In genomic region chr2:186508263-186508662, GRCh38 we compare ENCODE assay signal across 27 cellular contexts. TPM values are rescaled to one million over a fixed set of nuclear protein-coding genes. Genes with fewer than 3 reads are reported as not detected.
A peak's percentile ranks its signal among the peaks of the same experiment; 100 is the strongest.
DNase-seq lines count a peak whose midpoint lies in the region; ATAC-seq, FAIRE-seq and TF ChIP-seq lines count a peak whose summit lies in the region.
"Had no signal": no experiment of that assay in that cellular context is flagged by ENCODE, and none has a peak within 500 bp of the region (broad histone marks: within the 10 kb centered on the region; RNA-seq: fewer than 3 reads in every experiment).

No MANE protein-coding gene starts in this region.

- H4K20me1 ChIP-seq in K562 (replicated peaks; ENCODE audit: control insufficient read depth, insufficient read depth, low read length), result no peaks in the 10 kb centered on the region

- H3K36me3 ChIP-seq in K562 (ENCODE audit: control insufficient read depth, insufficient read depth, low read length), result peaks cover 95% of the 10 kb centered on the region

- 98% methylated on average over 3 of the region's 3 CpGs for WGBS in K562 (ENCODE audit: insufficient coverage, low coverage, missing lambda C conversion rate)

- no peaks in the 10 kb centered on the region for H3K27me3 ChIP-seq in K562 (ENCODE audit: control insufficient read depth in 2 of 2, insufficient read depth in 2 of 2, low read length in 2 of 2)

- FAIRE-seq in K562 (lab: Jason Lieb, UNC) (no peak), RCC 7860 (lab: Jason Lieb, UNC) (no peak)
- FAIRE-seq: GM12878, H1 had no signal

- peaks cover 9% of the 10 kb centered on the region; the same call in 2 of the 3 replicates for H3K79me2 ChIP-seq in K562 (ENCODE audit: control insufficient read depth, insufficient read depth, low read length)

- CTCF ChIA-PET in activated naive CD4-positive, alpha-beta T cell treated with anti-CD3 and anti-CD28 coated beads for 36 hours (lab: Charles Lee), result interaction anchor here (0.6 to 1.4 kb wide), 3 partner anchors 133 to 240 kb away, joined by 3 read pairs; no protein-coding TSS in a partner anchor
- CTCF ChIA-PET in K562 (lab: Yijun Ruan, JAX; ENCODE audit: low intra/inter-chr PET ratio), result no interaction called here

- in situ Hi-C loops in K562 (cut with MboI), result loop anchor here (10.0 kb wide), 1 partner anchor 137 kb away; no protein-coding TSS in a partner anchor

- peaks cover 6% of the 10 kb centered on the region for H3K4me1 Mint-ChIP-seq in activated naive CD4-positive, alpha-beta T cell treated with anti-CD3 and anti-CD28 coated beads for 36 hours (ENCODE audit: low read depth)
- H3K4me1 Mint-ChIP-seq in T-helper 17 cell (peaks cover 9% of the 10 kb centered on the region), progenitor cell of endocrine pancreas (ENCODE audit: low read depth) (peaks cover 3% of the 10 kb centered on the region)

- no peaks in the 10 kb centered on the region for H3K9me1 ChIP-seq in K562 (ENCODE audit: control insufficient read depth, insufficient read depth, low read length)

- H3K4me2 ChIP-seq in K562 (ENCODE audit: insufficient read depth, low read length), result no peak overlapping the region

- peaks cover 27% of the 10 kb centered on the region for H3K36me3 Mint-ChIP-seq in activated naive CD4-positive, alpha-beta T cell treated with anti-CD3 and anti-CD28 coated beads for 36 hours (ENCODE audit: low read depth)
- H3K36me3 Mint-ChIP-seq in T-helper 17 cell (ENCODE audit: low read depth) (peaks cover 18% of the 10 kb centered on the region), progenitor cell of endocrine pancreas (ENCODE audit: insufficient read depth) (peaks cover 20% of the 10 kb centered on the region)

- intact Hi-C loops in activated naive CD4-positive, alpha-beta T cell treated with anti-CD3 and anti-CD28 coated beads for 36 hours (cut with micrococcal nuclease), result no loop called here
- intact Hi-C loops in K562 (cut with micrococcal nuclease), result loop anchor here (5.0 to 10.0 kb wide), 3 partner anchors 84 to 947 kb away; partner anchors contain the start of gene ITGAV

- H3K9ac ChIP-seq in K562 (ENCODE audit: insufficient read depth in 1 of 2, low read depth in 2 of 2, low read length in 2 of 2), result no peak overlapping the region

- no peak overlapping the region for H3K4me3 Mint-ChIP-seq in activated naive CD4-positive, alpha-beta T cell treated with anti-CD3 and anti-CD28 coated beads for 36 hours
- H3K4me3 Mint-ChIP-seq in T-helper 17 cell, result no peak overlapping the region
- H3K4me3 Mint-ChIP-seq in progenitor cell of endocrine pancreas (ENCODE audit: low read depth), result no peak overlapping the region
- H3K4me3 Mint-ChIP-seq: CD8-positive, alpha-beta T cell; IgD-negative memory B cell had no signal

- no TSS peak for BruUV-seq in K562 (replicated peaks; lab: Mats Ljungman, UMichigan)

- TF ChIP-seq POLR2A in K562 (conservative IDR thresholded peaks at IDR 0.05), result no peak

- no peak for TF ChIP-seq EP300 in K562 (IDR thresholded peaks at IDR 0.05; ENCODE audit: low read length)

- TF ChIP-seq CTCF in K562 (IDR thresholded peaks at IDR 0.05 in 2 of 3, conservative IDR thresholded peaks at IDR 0.05 in 1 of 3; ENCODE audit: insufficient read depth in 2 of 3, low read depth in 1 of 3, low read length in 3 of 3), result no peak
- no peak for TF ChIP-seq CTCF in progenitor cell of endocrine pancreas (IDR thresholded peaks at IDR 0.05; ENCODE audit: unreplicated experiment)

- no peak overlapping the region for H3K4me3 ChIP-seq in K562
- H3K4me3 ChIP-seq: GM12878, SK-N-MC had no signal

- H3K9me3 Mint-ChIP-seq in activated naive CD4-positive, alpha-beta T cell treated with anti-CD3 and anti-CD28 coated beads for 36 hours, result no peaks in the 10 kb centered on the region
- H3K9me3 Mint-ChIP-seq in progenitor cell of endocrine pancreas (ENCODE audit: low read depth), result no peaks in the 10 kb centered on the region
- H3K9me3 Mint-ChIP-seq: CD8-positive, alpha-beta T cell; IgD-negative memory B cell had no signal

- no peak overlapping the region for H3K27ac ChIP-seq in K562 (ENCODE audit: extremely low read depth, low read depth, low read length)
- H3K27ac ChIP-seq: C4-2B had no signal

- H3K9me3 ChIP-seq in T-helper 17 cell (ENCODE audit: control insufficient read depth, low read length, poor library complexity, severe bottlenecking), result no peaks in the 10 kb centered on the region
- H3K9me3 ChIP-seq in K562 (replicated peaks; ENCODE audit: control insufficient read depth, insufficient read depth, low read depth, low read length), result no peaks in the 10 kb centered on the region
- H3K9me3 ChIP-seq: Caco-2 had no signal

- H3K27ac Mint-ChIP-seq in activated naive CD4-positive, alpha-beta T cell treated with anti-CD3 and anti-CD28 coated beads for 36 hours, result peak overlapping the region; percentile 25
- H3K27ac Mint-ChIP-seq in T-helper 17 cell, result peak overlapping the region; percentile 49
- H3K27ac Mint-ChIP-seq in progenitor cell of endocrine pancreas, result peak overlapping the region; percentile 39
- H3K27ac Mint-ChIP-seq: CD8-positive, alpha-beta T cell had no signal

- no peak for ATAC-seq in T-helper 17 cell
- no peak for ATAC-seq in K562
- ATAC-seq: CD8-positive, alpha-beta T cell; GM12878; HCT116; Panc1 had no signal

- TF ChIP-seq RAD21 in K562 (CRISPR knock-in tag; conservative IDR thresholded peaks at IDR 0.05 in 1 of 2, IDR thresholded peaks at IDR 0.05 in 1 of 2), result no peak

- no peak overlapping the region for H2AFZ ChIP-seq in K562 (ENCODE audit: low read depth, low read length)

- POLR2A ChIA-PET in K562 (lab: Yijun Ruan, JAX), result interaction anchor here (0.8 to 2.1 kb wide), 4 partner anchors 12 to 186 kb away, joined by 3 to 5 read pairs (median 4); no protein-coding TSS in a partner anchor

- H3K4me1 ChIP-seq in K562 (replicated peaks in 1 of 2; ENCODE audit: control insufficient read depth in 2 of 2, insufficient read depth in 2 of 2, low read length in 2 of 2), result no peaks in the 10 kb centered on the region
- H3K4me1 ChIP-seq: Caco-2 had no signal

- no peaks in the 10 kb centered on the region for H3K27me3 Mint-ChIP-seq in activated naive CD4-positive, alpha-beta T cell treated with anti-CD3 and anti-CD28 coated beads for 36 hours (ENCODE audit: low read depth)
- H3K27me3 Mint-ChIP-seq in T-helper 17 cell, result no peaks in the 10 kb centered on the region
- no peaks in the 10 kb centered on the region for H3K27me3 Mint-ChIP-seq in progenitor cell of endocrine pancreas
- H3K27me3 Mint-ChIP-seq: IgD-negative memory B cell had no signal

- no peak for DNase-seq in activated naive CD4-positive, alpha-beta T cell treated with anti-CD3 and anti-CD28 coated beads for 36 hours
- DNase-seq in activated naive CD4-positive, alpha-beta T cell (lab: John Stamatoyannopoulos, UW), result no peak
- DNase-seq in T-helper 17 cell (no peak), K562 (ENCODE audit: extremely low read depth in 1 of 4, low spot score in 3 of 4) (no peak), progenitor cell of endocrine pancreas (ENCODE audit: low spot score, unreplicated experiment) (no peak), RCC 7860 (ENCODE audit: low spot score) (no peak)
- DNase-seq in stimulated activated CD4-positive, alpha-beta T cell treated with anti-CD3 and anti-CD28 coated beads, Interleukin-2, amount 100 ng/mL, for 24 hours, result no peak
- DNase-seq: Caco-2; CD8-positive, alpha-beta T cell; EL; GDM1; NCI-H1092 treated with DMSO at 0.1 percent for 48 hours; NCI-H1436; NCI-H187; NCI-H2081 treated with DMSO at 0.1 percent for 48 hours; NCI-H2171; NCI-H226; NCI-H510A; NCI-H69; SIG-M5 had no signal

TF ChIP-seq in K562, 482 proteins besides CTCF, POLR2A, EP300 and RAD21:
- TF ChIP-seq SPI1 (IDR thresholded peaks at IDR 0.05; ENCODE audit: borderline replicate concordance, low read depth, low read length) (peak; percentile 87), ZNF507 (tag; conservative IDR thresholded peaks at IDR 0.05) (no peak)

RNA-seq across cellular contexts. Expression of gene ZC3H15, which starts 22.2 kb away (rescaled TPM):
- 10 to 100 TPM; 92.2 to 93.3 TPM for total RNA-seq in activated naive CD4-positive, alpha-beta T cell treated with anti-CD3 and anti-CD28 coated beads for 36 hours
- 100 to 1,000 TPM in 1 of 2 donors, 10 to 100 TPM in 1; 91.9 to 115 TPM for total RNA-seq in T-helper 17 cell
- total RNA-seq in K562 (2011; cell fraction: chromatin; rRNA removed; ENCODE audit: low replicate concordance), result 42.4 and 165 TPM in 2 replicates
- 17.0 and 27.1 TPM in 2 replicates for total RNA-seq in K562 (2011; cell fraction: nucleolus; rRNA removed)
- 58.4 and 78.7 TPM in 2 replicates for total RNA-seq in K562 (2011; cell fraction: nucleoplasm; rRNA removed)
- total RNA-seq in K562 (2014; rRNA removed), result 121 and 156 TPM in 2 replicates
- 236 and 258 TPM in 2 replicates for total RNA-seq in K562 (2014; rRNA removed; fragmentation: Illumina TruSeq; extraction: Trizol)
- total RNA-seq in K562 (2015; rRNA removed; fragmentation: Illumina TruSeq; extraction: Trizol), result 196 and 209 TPM in 2 replicates
- 122 and 132 TPM in 2 replicates for total RNA-seq in K562 (2021)
- polyA plus RNA-seq in K562 (2011; rRNA removed), result 145 and 211 TPM in 2 replicates
- 32.2 and 67.4 TPM in 2 replicates for polyA plus RNA-seq in K562 (2011; cell fraction: cytosol; rRNA removed)
- polyA plus RNA-seq in K562 (2011; cell fraction: nucleus; rRNA removed), result 47.3 and 75.8 TPM in 2 replicates
- 104 and 142 TPM in 2 replicates for polyA plus RNA-seq in K562 (2012)
- polyA plus RNA-seq in K562 (2014; fragmentation: Illumina TruSeq; extraction: Trizol), result 227 and 286 TPM in 2 replicates
- 100 to 1,000 TPM; 182 to 186 TPM for polyA plus RNA-seq in K562 (2014; fragmentation: Nextera tagmentation; extraction: Ambion mirVana)
- 182 and 189 TPM in 2 replicates for polyA plus RNA-seq in K562 (2014; rRNA removed)
- 224 and 232 TPM in 2 replicates for polyA minus RNA-seq in K562 (2011; rRNA and poly(A)+ RNA removed)
- 70.7 and 73.4 TPM in 2 replicates for polyA minus RNA-seq in K562 (2011; cell fraction: cytosol; rRNA and poly(A)+ RNA removed)
- 34.3 and 68.2 TPM in 2 replicates for polyA minus RNA-seq in K562 (2011; cell fraction: nucleus; rRNA and poly(A)+ RNA removed)
- 55.4 and 70.1 TPM in 2 replicates for total RNA-seq in progenitor cell of endocrine pancreas
